1 cellular context compared by ENCODE assay signal in the genomic region with DNA sequence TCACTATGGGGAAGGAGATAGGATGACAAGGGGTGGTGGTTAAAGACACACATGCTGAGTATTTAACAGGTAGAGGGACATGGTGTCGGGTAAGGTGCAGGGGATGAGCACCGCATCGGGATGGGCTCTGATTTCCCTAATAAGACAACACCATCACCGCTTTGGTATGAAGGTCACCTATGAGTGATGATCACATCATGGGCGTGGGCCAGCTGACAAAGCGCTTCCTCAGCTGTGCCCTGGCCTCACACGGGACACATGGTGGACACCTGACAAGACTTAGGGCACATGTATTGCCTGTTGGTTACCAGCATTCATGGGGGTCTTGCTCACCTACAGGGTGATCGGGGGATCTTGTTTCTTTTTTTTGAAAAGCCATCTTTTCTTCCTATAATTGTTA.
TF ChIP-seq lines count a peak whose summit lies in the region.

No MANE protein-coding gene starts in this region.

TF ChIP-seq in HepG2, 621 proteins besides CTCF, POLR2A, EP300 and RAD21:
- TF ChIP-seq MNT (IDR thresholded peaks at IDR 0.05) (peak; percentile 36; the same call in 1 of the 2 replicates), MATR3 (CRISPR knock-in tag; IDR thresholded peaks at IDR 0.05) (no peak)
TF ChIP-seq in HepG2: peak in this region for 1.
